ENCODE assay signal across 35 cellular contexts in the genomic region with DNA sequence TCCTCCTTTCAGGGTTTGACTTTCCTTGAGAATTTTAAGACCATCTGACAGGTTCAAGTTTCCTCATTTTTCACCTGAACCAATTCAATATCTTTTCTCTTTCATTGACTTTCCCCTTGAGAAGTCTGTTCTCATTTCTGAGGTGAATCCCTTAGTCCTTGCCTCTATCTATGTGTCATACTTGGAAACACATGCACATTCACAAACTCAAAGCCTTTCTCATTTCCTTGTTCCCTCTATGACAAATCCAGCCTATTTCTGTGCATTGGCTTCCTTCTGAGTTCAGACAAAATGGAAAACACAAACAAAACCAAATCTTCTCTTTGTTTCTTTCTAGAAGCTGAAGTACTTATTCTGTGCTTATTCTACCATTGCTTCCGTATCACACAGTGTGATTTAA. TPM values are rescaled to one million over a fixed set of nuclear protein-coding genes. Genes with fewer than 3 reads are reported as not detected.
"Had no signal": no experiment of that assay in that cellular context is flagged by ENCODE, and none has a peak within 500 bp of the region (broad histone marks: within the 10 kb centered on the region; RNA-seq: fewer than 3 reads in every experiment).

No MANE protein-coding gene starts in this region.

- H3K36me3 ChIP-seq: adrenal gland, ascending aorta, brain microvascular endothelial cell, heart right ventricle, left lung, lower lobe of right lung, neutrophil, right lobe of liver, thoracic aorta, uterus had no signal

- H3K4me1 Mint-ChIP-seq: activated naive CD8-positive, alpha-beta T cell treated with anti-CD3 and anti-CD28 coated beads for 36 hours; stimulated activated effector memory CD8-positive, alpha-beta T cell treated with anti-CD3 and anti-CD28 coated beads, Interleukin-12 subunit alpha, Interleukin-12 subunit beta, amount 100 ng/mL, for 72 hours had no signal

- H3K36me3 Mint-ChIP-seq: activated naive CD8-positive, alpha-beta T cell treated with anti-CD3 and anti-CD28 coated beads for 36 hours; natural killer cell treated with Interleukin-12 subunit alpha and Interleukin-12 subunit beta and Interleukin-15 and Interleukin-18, amount 100 ng/mL, for 72 hours; stimulated activated effector memory CD8-positive, alpha-beta T cell treated with anti-CD3 and anti-CD28 coated beads, Interleukin-12 subunit alpha, Interleukin-12 subunit beta, amount 100 ng/mL, for 72 hours; type B pancreatic cell had no signal

- H3K9me3 Mint-ChIP-seq: activated naive CD8-positive, alpha-beta T cell treated with anti-CD3 and anti-CD28 coated beads for 36 hours; activated T-cell treated with anti-CD3 and anti-CD28 coated beads, Interleukin-2, amount 50 U/mL, for 72 hours; natural killer cell treated with Interleukin-12 subunit alpha and Interleukin-12 subunit beta and Interleukin-15 and Interleukin-18, amount 100 ng/mL, for 72 hours; stimulated activated effector memory CD8-positive, alpha-beta T cell treated with anti-CD3 and anti-CD28 coated beads, Interleukin-12 subunit alpha, Interleukin-12 subunit beta, amount 100 ng/mL, for 72 hours; stimulated activated naive CD8-positive, alpha-beta T cell treated with anti-CD3 and anti-CD28 coated beads, Interleukin-15, Interleukin-2, amounts not matched to agents 100 ng/mL and 50 ng/mL, for 24 hours; T-helper 2 cell treated with Interferon-gamma antibody and Interleukin-4, amounts not matched to agents 5 μg/mL and 100 μg/mL, for 36 hours; type B pancreatic cell had no signal

- H3K27me3 ChIP-seq: adrenal gland, ascending aorta, brain microvascular endothelial cell, heart right ventricle, left lung, neutrophil, right lobe of liver, uterus had no signal

- FAIRE-seq: endothelial cell of umbilical vein had no signal

- H3K9me3 ChIP-seq: adrenal gland, ascending aorta, heart right ventricle, left lung, lower lobe of right lung, neutrophil, right lobe of liver, thoracic aorta, uterus had no signal

- H3K27ac ChIP-seq: adrenal gland, ascending aorta, brain microvascular endothelial cell, heart right ventricle, left lung, lower lobe of right lung, neutrophil, right lobe of liver, skin epidermis, thoracic aorta, uterus had no signal

- DNase-seq: activated CD4-positive, alpha-beta T cell treated with anti-CD3 and anti-CD28 coated beads for 4 hours; activated CD4-positive, alpha-beta T cell treated with anti-CD3 and anti-CD28 coated beads, Interleukin-2, amount 50 U/mL, for 4 hours; activated CD4-positive, CD25-positive, alpha-beta regulatory T cell; activated naive CD4-positive, alpha-beta T cell treated with Interleukin-2 at 50 U/mL for 16 hours; activated naive CD8-positive, alpha-beta T cell treated with anti-CD3 and anti-CD28 coated beads for 36 hours; activated T-cell treated with anti-CD3 and anti-CD28 coated beads for 4 hours; activated T-cell treated with anti-CD3 and anti-CD28 coated beads, Interleukin-2, amount 50 U/mL, for 72 hours; adrenal gland; brain microvascular endothelial cell; central memory CD4-positive, alpha-beta T cell; heart right ventricle; kidney glomerular epithelial cell; left lung; lower lobe of right lung; mesendoderm; right lobe of liver; stimulated activated CD4-positive, alpha-beta T cell treated with anti-CD3 and anti-CD28 coated beads, Interleukin-4, amount 100 ng/mL, for 24 hours; T-helper 1 cell; uterus had no signal

- H3K27me3 Mint-ChIP-seq: type B pancreatic cell had no signal

- H3K4me3 Mint-ChIP-seq: activated naive CD8-positive, alpha-beta T cell treated with anti-CD3 and anti-CD28 coated beads for 36 hours; activated T-cell treated with anti-CD3 and anti-CD28 coated beads, Interleukin-2, amount 50 U/mL, for 72 hours; natural killer cell treated with Interleukin-12 subunit alpha and Interleukin-12 subunit beta and Interleukin-15 and Interleukin-18, amount 100 ng/mL, for 72 hours; stimulated activated effector memory CD8-positive, alpha-beta T cell treated with anti-CD3 and anti-CD28 coated beads, Interleukin-12 subunit alpha, Interleukin-12 subunit beta, amount 100 ng/mL, for 72 hours; stimulated activated naive CD8-positive, alpha-beta T cell treated with anti-CD3 and anti-CD28 coated beads, Interleukin-15, Interleukin-2, amounts not matched to agents 100 ng/mL and 50 ng/mL, for 24 hours; T-helper 2 cell treated with Interferon-gamma antibody and Interleukin-4, amounts not matched to agents 5 μg/mL and 100 μg/mL, for 36 hours; type B pancreatic cell had no signal

- H3K27ac Mint-ChIP-seq: activated naive CD8-positive, alpha-beta T cell treated with anti-CD3 and anti-CD28 coated beads for 36 hours; activated T-cell treated with anti-CD3 and anti-CD28 coated beads, Interleukin-2, amount 50 U/mL, for 72 hours; natural killer cell treated with Interleukin-12 subunit alpha and Interleukin-12 subunit beta and Interleukin-15 and Interleukin-18, amount 100 ng/mL, for 72 hours; stimulated activated effector memory CD8-positive, alpha-beta T cell treated with anti-CD3 and anti-CD28 coated beads, Interleukin-12 subunit alpha, Interleukin-12 subunit beta, amount 100 ng/mL, for 72 hours; stimulated activated naive CD8-positive, alpha-beta T cell treated with anti-CD3 and anti-CD28 coated beads, Interleukin-15, Interleukin-2, amounts not matched to agents 100 ng/mL and 50 ng/mL, for 24 hours; T-helper 2 cell treated with Interferon-gamma antibody and Interleukin-4, amounts not matched to agents 5 μg/mL and 100 μg/mL, for 36 hours; type B pancreatic cell had no signal

- H3K4me1 ChIP-seq: adrenal gland, ascending aorta, heart right ventricle, lower lobe of right lung, right lobe of liver, uterus had no signal

- H3K4me3 ChIP-seq: adrenal gland, ascending aorta, heart right ventricle, left lung, lower lobe of right lung, right lobe of liver, skin epidermis, thoracic aorta, uterus had no signal

RNA-seq across cellular contexts. Expression of gene PTTG1IP2, which starts 13.8 kb away (rescaled TPM):
- total RNA-seq: activated naive CD8-positive, alpha-beta T cell treated with anti-CD3 and anti-CD28 coated beads for 36 hours; activated T-cell treated with anti-CD3 and anti-CD28 coated beads, Interleukin-2, amount 50 U/mL, for 72 hours; adrenal gland; ascending aorta; endothelial cell of umbilical vein; fibroblast of lung; glomerular endothelial cell; heart right ventricle; left lung; lower lobe of right lung; mononuclear cell; myocyte; natural killer cell treated with Interleukin-12 subunit alpha and Interleukin-12 subunit beta and Interleukin-15 and Interleukin-18, amount 100 ng/mL, for 72 hours; osteocyte; right lobe of liver; subcutaneous adipose tissue; thoracic aorta; uterus had no signal
- polyA plus RNA-seq: adrenal gland, endothelial cell of umbilical vein, fibroblast of lung, heart right ventricle had no signal
